ENCODE assay signal across 20 cellular contexts in genomic region chr9:116873441-116873840, GRCh38.
"Had no signal": no experiment of that assay in that cellular context is flagged by ENCODE, and none has a peak within 500 bp of the region (broad histone marks: within the 10 kb centered on the region; RNA-seq: fewer than 3 reads in every experiment).

No MANE protein-coding gene starts in this region.

- ATAC-seq: Panc1, PC-3, SK-N-SH treated with all-trans-retinoic acid at 6 μM for 48 hours had no signal

- H3K4me3 Mint-ChIP-seq: IgD-negative memory B cell had no signal

- DNase-seq: KBM-7, MG63, NCI-H1092 treated with DMSO at 0.1 percent for 48 hours, NCI-H1436, NCI-H187, NCI-H2029 treated with DMSO at 0.1 percent for 48 hours, NCI-H2171 treated with DMSO at 0.1 percent for 48 hours, NCI-H345, NCI-H446 treated with DMSO at 0.1 percent for 48 hours, NCI-H510A treated with DMSO at 0.1 percent for 48 hours, NCI-H526, PC-3, SHP77, T-helper 1 cell had no signal

- FAIRE-seq: HTR-8/SVneo had no signal

- H3K27ac ChIP-seq: HL-60, RWPE1 had no signal

- H3K27me3 ChIP-seq: MG63 had no signal

- H3K27ac Mint-ChIP-seq: IgD-negative memory B cell had no signal

- H3K36me3 Mint-ChIP-seq: IgD-negative memory B cell had no signal

- H3K36me3 ChIP-seq: MG63 had no signal

- H3K4me3 ChIP-seq: MG63 had no signal

- H3K4me1 Mint-ChIP-seq: IgD-negative memory B cell had no signal
